Comparison of ENCODE assay signal across 1 cellular context in genomic region chr1:41015281-41015680, GRCh38.
TF ChIP-seq lines count a peak whose summit lies in the region.

No MANE protein-coding gene starts in this region.

TF ChIP-seq in WTC11, 78 proteins besides CTCF, POLR2A, EP300 and RAD21 (continued from another document):
- TF ChIP-seq ZBTB43 (CRISPR knock-in tag; IDR thresholded peaks at IDR 0.05) (no peak), GTF2I (CRISPR knock-in tag; conservative IDR thresholded peaks at IDR 0.05) (no peak), ZNF532 (CRISPR knock-in tag; IDR thresholded peaks at IDR 0.05; ENCODE audit: borderline replicate concordance) (no peak), AR (CRISPR knock-in tag; IDR thresholded peaks at IDR 0.05) (no peak)
